Comparison of ENCODE assay signal across 8 cellular contexts in the genomic region with DNA sequence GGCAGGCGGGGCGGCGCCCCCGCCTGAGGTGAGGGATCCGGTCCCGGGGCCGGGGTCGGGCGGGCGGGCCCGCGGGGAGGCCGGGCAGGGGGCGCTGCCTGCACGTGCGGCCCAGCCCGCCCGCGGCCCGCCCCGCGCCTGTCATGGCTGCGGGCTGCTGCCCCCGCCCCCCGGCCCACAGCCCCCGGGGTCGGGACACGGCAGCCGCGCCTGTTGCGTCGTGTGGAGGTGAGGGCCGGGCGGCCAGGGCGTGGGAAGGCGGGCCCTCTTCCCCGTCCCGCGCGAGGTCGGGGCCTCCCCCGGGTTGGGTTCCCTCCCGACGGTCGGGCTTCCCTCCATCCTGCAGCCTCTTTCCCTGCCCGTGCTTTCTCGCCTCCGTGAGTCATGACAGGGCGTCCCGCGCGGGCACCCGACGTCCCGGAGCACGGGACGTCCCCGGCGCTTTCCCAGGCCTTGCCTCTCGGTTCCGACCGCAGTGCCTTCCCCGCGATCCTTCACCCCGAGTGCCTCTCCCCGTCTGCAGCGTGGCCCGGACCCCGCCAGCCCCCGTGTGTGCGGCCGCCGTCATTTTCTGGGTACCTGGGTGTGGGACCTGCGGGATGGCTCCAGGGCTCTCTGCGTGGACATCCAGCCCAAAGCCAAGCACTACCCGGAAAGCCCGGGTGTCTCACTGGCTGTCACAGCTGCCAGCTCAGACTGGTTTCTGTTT.
DNase-seq lines count a peak whose midpoint lies in the region; ATAC-seq, FAIRE-seq and TF ChIP-seq lines count a peak whose summit lies in the region.

No MANE protein-coding gene starts in this region.

- 5% methylated on average over 32 of the region's 77 CpGs; no CpG with 5 or more reads in 1 of the 2 experiments for WGBS in H1 (ENCODE audit: extremely low coverage in 1 of 2, insufficient coverage in 1 of 2, insufficient read length in 1 of 2, insufficient replicate concordance in 2 of 2, low coverage in 1 of 2, low lambda C conversion rate in 2 of 2, missing lambda C conversion rate in 1 of 2), 2 experiments
- WGBS in mesendoderm (ENCODE audit: extremely low coverage, insufficient coverage, low lambda C conversion rate), result no CpG with 5 or more reads among the region's 77 CpGs

- H2AK5ac ChIP-seq in H1 (ENCODE audit: low read depth, low read length) (no peak overlapping the region), mesendoderm (ENCODE audit: low read length) (no peak overlapping the region)

- no peak for TF ChIP-seq EP300 in H1 (IDR thresholded peaks at IDR 0.05; ENCODE audit: borderline replicate concordance in 1 of 2, low read depth in 2 of 2, low read length in 2 of 2)

- no peak overlapping the region for H3K18ac ChIP-seq in H1 (ENCODE audit: extremely low read depth, low read length)
- H3K18ac ChIP-seq in mesendoderm (ENCODE audit: low read length), result peak overlapping the region; percentile 89

- H3K36me3 ChIP-seq in MM.1S (replicated peaks; ENCODE audit: insufficient read depth, low read length), result no peaks in the 10 kb centered on the region
- H3K36me3 ChIP-seq in H1 (ENCODE audit: control insufficient read depth in 2 of 4, insufficient read depth in 4 of 4, low read length in 3 of 4), result no peaks in the 10 kb centered on the region
- no peaks in the 10 kb centered on the region for H3K36me3 ChIP-seq in mesendoderm (ENCODE audit: control insufficient read depth, insufficient read depth, low read length)

- H2BK15ac ChIP-seq in H1 (ENCODE audit: low read length), result no peak overlapping the region
- no peak overlapping the region for H2BK15ac ChIP-seq in mesendoderm (replicated peaks; ENCODE audit: low read depth)

- POLR2A ChIA-PET in H1 (lab: Charles Lee; ENCODE audit: partially characterized antibody), result interaction anchor here (1.1 kb wide), 1 partner anchor 32 kb away, joined by 4 read pairs; no protein-coding TSS in a partner anchor

- H4K8ac ChIP-seq in H1 (ENCODE audit: extremely low read depth, insufficient read depth, low read length), result peak overlapping the region; percentile 9; the same call in 1 of the 2 replicates
- no peak overlapping the region for H4K8ac ChIP-seq in mesendoderm (ENCODE audit: low read depth, low read length)

- H3K56ac ChIP-seq in H1 (replicated peaks; ENCODE audit: insufficient read length, low read depth, low read length), result no peak overlapping the region
- H3K56ac ChIP-seq in mesendoderm (ENCODE audit: low read length), result peak overlapping the region; percentile 88

- H2BK12ac ChIP-seq in H1 (ENCODE audit: low read depth, low read length), result no peak overlapping the region

- H2BK5ac ChIP-seq in H1 (ENCODE audit: low read depth, low read length) (no peak overlapping the region; the same call in 1 of the 2 replicates), mesendoderm (ENCODE audit: low read length) (no peak overlapping the region)

- no peak overlapping the region for H3K4ac ChIP-seq in H1 (replicated peaks; ENCODE audit: insufficient read length, low read depth, low read length)
- no peak overlapping the region for H3K4ac ChIP-seq in mesendoderm (ENCODE audit: low read depth, low read length)

- no peak overlapping the region for H3K14ac ChIP-seq in H1 (ENCODE audit: insufficient read length)

- TF ChIP-seq CTCF in C4-2B (conservative IDR thresholded peaks at IDR 0.05) (no peak), MM.1S (IDR thresholded peaks at IDR 0.05; ENCODE audit: low read length) (no peak), H1 (IDR thresholded peaks at IDR 0.05; ENCODE audit: control extremely low read depth in 1 of 3, insufficient read depth in 1 of 3, low read depth in 1 of 3, low read length in 3 of 3) (no peak)

- H3K79me2 ChIP-seq in MM.1S (ENCODE audit: low read length) (peaks cover 18% of the 10 kb centered on the region), H1 (ENCODE audit: control insufficient read depth in 1 of 2, insufficient read depth in 2 of 2, low read length in 2 of 2) (peaks cover 0 to 8% of the 10 kb centered on the region in 2 experiments; a peak in 1 of 4 replicates), mesendoderm (ENCODE audit: control insufficient read depth, insufficient read depth, low read length) (peaks cover 1% of the 10 kb centered on the region)

- no peak overlapping the region for H4K91ac ChIP-seq in H1 (replicated peaks; ENCODE audit: insufficient read length, low read length)

- H3K9ac ChIP-seq in MM.1S (ENCODE audit: low read length) (peak overlapping the region; percentile 79), H1 (replicated peaks in 1 of 4; ENCODE audit: extremely low read depth in 1 of 4, low read depth in 3 of 4, low read length in 3 of 4) (peak overlapping the region; percentile 33 to 77 (median 45); a peak in 6 of 7 replicates), mesendoderm (ENCODE audit: low read length) (peak overlapping the region; percentile 90)

- peaks cover 8% of the 10 kb centered on the region for H3F3A ChIP-seq in MM.1S (ENCODE audit: insufficient read depth, low read length)

- H4K5ac ChIP-seq in H1 (ENCODE audit: insufficient read length, low read depth, low read length) (no peak overlapping the region), mesendoderm (ENCODE audit: low read length) (no peak overlapping the region)

- TF ChIP-seq RAD21 in H1 (IDR thresholded peaks at IDR 0.05 in 1 of 2, conservative IDR thresholded peaks at IDR 0.05 in 1 of 2; ENCODE audit: low read depth in 2 of 2, low read length in 2 of 2), result no peak

- H4K20me1 ChIP-seq in MM.1S (ENCODE audit: insufficient read depth, low read length) (no peaks in the 10 kb centered on the region), H1 (replicated peaks in 1 of 2; ENCODE audit: control insufficient read depth in 1 of 2, insufficient read depth in 2 of 2, low read length in 2 of 2) (peaks cover 0 to 6% of the 10 kb centered on the region in 2 experiments)

- no peak overlapping the region for H2BK20ac ChIP-seq in H1 (ENCODE audit: low read length)

- no peak for FAIRE-seq in H1 (lab: Jason Lieb, UNC)

- H3K27ac ChIP-seq in C4-2B (peak overlapping the region; percentile 84), MM.1S (ENCODE audit: low read length) (peak overlapping the region; percentile 18; the same call in 1 of the 2 replicates), H1 (ENCODE audit: low read depth, low read length) (no peak overlapping the region), mesendoderm (ENCODE audit: low read depth, low read length) (no peak overlapping the region)

- peak overlapping the region; percentile 74 for H3K4me2 ChIP-seq in MM.1S (ENCODE audit: low read depth, low read length)
- H3K4me2 ChIP-seq in H1 (ENCODE audit: insufficient read depth in 1 of 2, low read depth in 2 of 2, low read length in 2 of 2), result peak overlapping the region; percentile 82 to 97
- H3K4me2 ChIP-seq in mesendoderm (ENCODE audit: low read length), result peak overlapping the region; percentile 91

- H3K23ac ChIP-seq in H1 (ENCODE audit: insufficient read length), result no peak overlapping the region
- no peak overlapping the region for H3K23ac ChIP-seq in mesendoderm (ENCODE audit: low read length)

- H2AFZ ChIP-seq in MM.1S (ENCODE audit: low read length) (peak overlapping the region; percentile 81), H1 (ENCODE audit: low read length) (no peak overlapping the region; the same call in 1 of the 2 replicates)

- H3K9me3 ChIP-seq in MM.1S (replicated peaks; ENCODE audit: insufficient read depth, low read length) (no peaks in the 10 kb centered on the region), H1 (ENCODE audit: insufficient read depth in 2 of 2, low read depth in 1 of 2, low read length in 1 of 2) (no peaks in the 10 kb centered on the region)

- H3K4me3 ChIP-seq in MM.1S (ENCODE audit: low read length), result peak overlapping the region; percentile 91
- H3K4me3 ChIP-seq in H1 (ENCODE audit: extremely low read depth in 1 of 4, insufficient read depth in 2 of 4, low read depth in 3 of 4, low read length in 4 of 4), result peak overlapping the region; percentile 61 to 89 (median 68)
- H3K4me3 ChIP-seq in mesendoderm (ENCODE audit: low read length), result peak overlapping the region; percentile 71

- no peaks in the 10 kb centered on the region for H3K27me3 ChIP-seq in MM.1S (replicated peaks; ENCODE audit: insufficient read depth, low read length)
- no peaks in the 10 kb centered on the region for H3K27me3 ChIP-seq in H1 (replicated peaks in 1 of 4; ENCODE audit: control insufficient read depth in 3 of 4, extremely low read depth in 1 of 4, insufficient read depth in 3 of 4, low read length in 3 of 4)
- no peaks in the 10 kb centered on the region for H3K27me3 ChIP-seq in mesendoderm (ENCODE audit: insufficient read depth, low read length, poor library complexity)

- H3K79me1 ChIP-seq in H1 (ENCODE audit: low read depth, low read length) (no peaks in the 10 kb centered on the region; the same call in 1 of the 2 replicates), mesendoderm (ENCODE audit: low read length) (no peaks in the 10 kb centered on the region)

- peaks cover 10% of the 10 kb centered on the region for H3K23me2 ChIP-seq in H1 (ENCODE audit: low read depth, low read length)

- H3K4me1 ChIP-seq in MM.1S (ENCODE audit: low read length) (no peaks in the 10 kb centered on the region), H1 (replicated peaks in 1 of 4; ENCODE audit: control insufficient read depth in 3 of 4, insufficient read depth in 4 of 4, low read length in 3 of 4) (peaks cover 2 to 6% (median 4%) of the 10 kb centered on the region in 4 experiments; a peak in 2 of 7 replicates), mesendoderm (ENCODE audit: control insufficient read depth, low read depth, low read length) (no peaks in the 10 kb centered on the region)

- no peaks in the 10 kb centered on the region for H3K9me2 ChIP-seq in MM.1S (replicated peaks; ENCODE audit: insufficient read depth, low read length)

- CTCF ChIA-PET in H1 (lab: Charles Lee; ENCODE audit: partially characterized antibody), result interaction anchor here (0.9 to 1.0 kb wide), 2 partner anchors 28 to 76 kb away, joined by 3 read pairs; no protein-coding TSS in a partner anchor

- DNase-seq in MM.1S, result peak; percentile 38
- DNase-seq in activated CD8-positive, alpha-beta memory T cell treated with anti-CD3 and anti-CD28 coated beads for 48 hours (ENCODE audit: low read depth in 2 of 3, low spot score in 2 of 3), result peak; percentile 12 to 44 (median 32)
- DNase-seq in H1 (ENCODE audit: low read depth in 1 of 2, low spot score in 2 of 2), result peak in 1 of 2 experiments; percentile 66
- peak; percentile 44 for DNase-seq in mesendoderm
- DNase-seq in stimulated activated CD8-positive, alpha-beta memory T cell treated with anti-CD3 and anti-CD28 coated beads, Interleukin-12 subunit alpha, Interleukin-12 subunit beta, amount 100 ng/mL, for 4 hours (ENCODE audit: low read depth), result peak; percentile 45

- TF ChIP-seq POLR2A in H1 (IDR thresholded peaks at IDR 0.05; ENCODE audit: control extremely low read depth in 1 of 2, low read depth in 2 of 2, low read length in 2 of 2), result no peak

- ATAC-seq in GM19463 (IDR thresholded peaks at IDR 0.05; ENCODE audit: unreplicated experiment) (peak; percentile 16), HG03354 (IDR thresholded peaks at IDR 0.05; ENCODE audit: poor library complexity, severe bottlenecking, unreplicated experiment) (no peak)

- H2BK120ac ChIP-seq in H1 (replicated peaks; ENCODE audit: low read depth, low read length), result no peak overlapping the region
- H2BK120ac ChIP-seq in mesendoderm (ENCODE audit: low read depth, low read length), result peak overlapping the region; percentile 20

TF ChIP-seq in H1, 55 proteins besides CTCF, POLR2A, EP300 and RAD21 (continues in another document):
- TF ChIP-seq HDAC2 (IDR thresholded peaks at IDR 0.05; ENCODE audit: borderline replicate concordance in 1 of 2, low read depth in 2 of 2, low read length in 2 of 2), result peak in 1 of 2 experiments; percentile 80; a peak in 1 of 4 replicates

Comparison
In these comparisons a context has a peak if more than half of its experiments do, and no peak if none do; other contexts are left out.
1. H3K27ac ChIP-seq: peak in C4-2B (single experiment) and MM.1S (single experiment); none in H1 (single experiment) and mesendoderm (single experiment).
2. Peak in every context shown above with its lines, with median percentiles within 50 percentile points of each other: H3K4me2 ChIP-seq, H3K4me3 ChIP-seq and H3K9ac ChIP-seq.